1 cellular context compared by ENCODE assay signal in genomic region chr15:55168350-55168974, GRCh38.
TF ChIP-seq lines count a peak whose summit lies in the region.

No MANE protein-coding gene starts in this region.

TF ChIP-seq in HCT116, 20 proteins besides CTCF, POLR2A, EP300 and RAD21 (continued from another document):
- no peak for TF ChIP-seq REST (IDR thresholded peaks at IDR 0.05; ENCODE audit: low read depth)
